In the genomic region with DNA sequence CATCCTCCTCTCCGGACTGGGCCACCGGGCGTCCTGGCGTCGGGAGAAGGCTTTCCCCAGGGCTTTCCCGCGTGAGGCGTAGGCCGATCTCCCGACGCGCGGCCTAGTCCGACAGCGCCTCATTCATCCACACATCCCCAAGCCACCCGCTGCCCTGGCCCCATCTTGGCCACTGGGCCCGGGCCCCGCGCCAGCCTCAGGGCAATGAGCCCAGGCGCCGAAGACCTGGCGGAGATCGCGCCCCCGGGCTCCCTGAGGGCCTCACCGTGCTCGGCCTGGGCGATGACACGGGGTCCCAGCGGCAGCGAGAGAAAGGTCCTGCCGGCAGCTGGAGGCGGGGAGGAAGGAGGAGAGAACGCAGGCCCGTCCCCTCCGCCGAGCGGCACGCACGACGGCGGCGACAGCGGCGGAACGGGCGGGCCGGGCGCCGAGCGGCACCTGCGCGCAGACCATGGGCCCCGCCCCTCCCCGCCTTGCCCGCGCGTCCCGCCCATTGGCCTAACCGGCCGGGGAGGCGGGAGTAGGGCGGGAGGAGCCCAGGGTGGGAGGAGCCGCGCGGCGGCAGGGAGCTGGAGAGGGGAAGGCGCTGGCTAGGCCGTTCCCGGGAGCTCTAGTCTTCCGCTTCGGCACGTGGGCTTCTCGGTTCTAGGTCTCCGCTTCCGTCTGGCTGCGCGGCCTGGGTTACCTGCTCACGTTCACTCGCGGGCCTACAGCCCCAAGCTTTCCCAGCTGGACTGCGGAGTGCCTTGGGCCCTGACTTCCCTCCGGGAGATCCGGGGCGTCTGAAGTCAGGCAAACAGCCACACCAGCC, we compare ENCODE assay signal across 8 cellular contexts. TPM values are rescaled to one million over a fixed set of nuclear protein-coding genes. Genes with fewer than 3 reads are reported as not detected.
A peak's percentile ranks its signal among the peaks of the same experiment; 100 is the strongest.
DNase-seq lines count a peak whose midpoint lies in the region; TF ChIP-seq lines count a peak whose summit lies in the region.

Gene OLA1, minus strand, starts transcription at position 346 of the 811 bp plus-strand sequence. CDS start 1,717 bp downstream, outside the sequence.

- peaks cover 13% of the 10 kb centered on the region for H3K36me3 Mint-ChIP-seq in HFFc6 (ENCODE audit: low read depth)

- peaks cover 14% of the 10 kb centered on the region for H3K4me1 ChIP-seq in neuron (ENCODE audit: insufficient read depth, low read length)

- H3K9me3 Mint-ChIP-seq in HFFc6 = no peaks in the 10 kb centered on the region

- DNase-seq in GM04504 (ENCODE audit: low read depth) (peak; percentile 90), HFFc6 (peak; percentile 86), NAMALWA (ENCODE audit: low spot score) (peak; percentile 95), SK-MEL-5 (ENCODE audit: low read depth, low spot score) (peak; percentile 91), foreskin melanocyte (peak; percentile 88), stromal cell of bone marrow (ENCODE audit: low read depth) (peak; percentile 84)
- DNase-seq in activated naive CD4-positive, alpha-beta T cell treated with Interleukin-2 at 50 U/mL for 16 hours = peak; percentile 96

- peaks cover 32% of the 10 kb centered on the region for H3K4me1 Mint-ChIP-seq in HFFc6 (ENCODE audit: low read depth)

- no peak; the same call in 1 of the 2 replicates for TF ChIP-seq CTCF in HFFc6 (IDR thresholded peaks at IDR 0.05)

- peak within 1 kb of the TSS; percentile 87 for H2AFZ ChIP-seq in neuron (ENCODE audit: low read depth, low read length)

- no peaks in the 10 kb centered on the region for H3K27me3 Mint-ChIP-seq in HFFc6 (ENCODE audit: insufficient read depth)

- peak within 1 kb of the TSS; percentile 86 for H3K4me3 ChIP-seq in neuron (ENCODE audit: low read length)

- no peaks in the 10 kb centered on the region for H3K27me3 ChIP-seq in neuron (ENCODE audit: insufficient read depth, low read length)

- in situ Hi-C loops in SK-MEL-5 (cut with HindIII; ENCODE audit: low pct_unique_long_range_greater_than_20kb, low sequenced_read_pairs) = no loop called here

- H3K4me3 Mint-ChIP-seq in HFFc6 = peak within 1 kb of the TSS; percentile 91

- no peaks in the 10 kb centered on the region for H3K9me3 ChIP-seq in neuron (ENCODE audit: low read length)

- H3K27ac Mint-ChIP-seq in HFFc6 = peak within 1 kb of the TSS; percentile 86

- H3K36me3 ChIP-seq in neuron (ENCODE audit: insufficient read depth, low read length) = peaks cover 24% of the 10 kb centered on the region

RNA-seq across cellular contexts. Expression of gene OLA1, which starts in this region (rescaled TPM):
- total RNA-seq in HFFc6 (2021; fragmentation: NEBNext Ultra II Directional; extraction: Animal tissue kit (Norgen Biotek cat#: 25700)) = 100 to 1,000 TPM; 105 to 123 (median 106) TPM
- 87.8 and 94.5 TPM in 2 replicates for total RNA-seq in SK-MEL-5 (2014; rRNA removed; shearing (Covaris generic))
- polyA plus RNA-seq in SK-MEL-5 (2015; cell fraction: cytosol; rRNA removed) = 65.5 and 80.0 TPM in 2 replicates
- polyA plus RNA-seq in SK-MEL-5 (2015; cell fraction: nucleus; rRNA removed) = 31.0 and 51.1 TPM in 2 replicates

Comparison
In these comparisons a context has a peak if more than half of its experiments do, and no peak if none do; other contexts are left out.
1. Peak in every context shown above with its lines: DNase-seq and H3K4me3 ChIP-seq.